In genomic region chr3:50364573-50365079, GRCh38 we compare ENCODE assay signal across 8 cellular contexts. TPM values are rescaled to one million over a fixed set of nuclear protein-coding genes. Genes with fewer than 3 reads are reported as not detected.
DNase-seq lines count a peak whose midpoint lies in the region; ATAC-seq and TF ChIP-seq lines count a peak whose summit lies in the region.

No MANE protein-coding gene starts in this region.

- H3K4me3 ChIP-seq in endodermal cell (ENCODE audit: low read length), result no peak overlapping the region

- DNase-seq in CD4-positive, alpha-beta T cell, result peak in 1 of 10 experiments; percentile 31
- DNase-seq in endodermal cell (peak; percentile 83), nephron progenitor cell (no peak), NCI-H2107 treated with DMSO at 0.1 percent for 48 hours (lab: John Stamatoyannopoulos, UW; ENCODE audit: unreplicated experiment) (no peak), pons (ENCODE audit: low spot score) (no peak)
- DNase-seq in activated CD4-positive, alpha-beta T cell treated with anti-CD3 and anti-CD28 coated beads, Interleukin-2, amount 50 U/mL, for 1 hour, result no peak
- DNase-seq in activated effector memory CD4-positive, alpha-beta T cell treated with Interleukin-2 at 50 U/mL for 16 hours, result no peak

- TF ChIP-seq CTCF in CD4-positive, alpha-beta T cell (IDR thresholded peaks at IDR 0.05), result no peak
- TF ChIP-seq CTCF in endodermal cell (conservative IDR thresholded peaks at IDR 0.05) (no peak), nephron progenitor cell (IDR thresholded peaks at IDR 0.05) (no peak)

- H3K27me3 Mint-ChIP-seq in CD4-positive, alpha-beta T cell, result no peaks in the 10 kb centered on the region
- H3K27me3 Mint-ChIP-seq in endodermal cell (ENCODE audit: insufficient read depth) (peaks cover 11% of the 10 kb centered on the region), nephron progenitor cell (ENCODE audit: low read depth, poor library complexity) (peaks cover 27% of the 10 kb centered on the region)

- no peaks in the 10 kb centered on the region for H3K4me1 ChIP-seq in endodermal cell (ENCODE audit: control insufficient read depth, insufficient read depth, low read length)

- 20 to 29% methylated on average over 24 to 48 of the region's 48 CpGs for WGBS in endodermal cell (ENCODE audit: insufficient coverage in 1 of 2, insufficient read length in 1 of 2), 2 experiments

- H3K4me1 Mint-ChIP-seq in CD4-positive, alpha-beta T cell (ENCODE audit: low read depth), result peaks cover 30% of the 10 kb centered on the region
- H3K4me1 Mint-ChIP-seq in endodermal cell (no peaks in the 10 kb centered on the region), nephron progenitor cell (peaks cover 18% of the 10 kb centered on the region)

- H3K27ac Mint-ChIP-seq in CD4-positive, alpha-beta T cell, result peak overlapping the region; percentile 98
- no peak overlapping the region for H3K27ac Mint-ChIP-seq in endodermal cell
- H3K27ac Mint-ChIP-seq in nephron progenitor cell, result no peak overlapping the region

- no peaks in the 10 kb centered on the region for H3K36me3 ChIP-seq in endodermal cell (ENCODE audit: control insufficient read depth, insufficient read depth, low read length)

- H3K27ac ChIP-seq in CD4-positive, alpha-beta T cell (ENCODE audit: low read depth, low read length), result no peak overlapping the region
- peak overlapping the region; percentile 70 for H3K27ac ChIP-seq in endodermal cell (ENCODE audit: low read depth, low read length)

- ATAC-seq in CD4-positive, alpha-beta T cell (ENCODE audit: poor library complexity), result peak; percentile 11
- peak; percentile 4 for ATAC-seq in HG03442 (IDR thresholded peaks at IDR 0.05; ENCODE audit: unreplicated experiment)

- peaks cover 4% of the 10 kb centered on the region for H3K36me3 Mint-ChIP-seq in CD4-positive, alpha-beta T cell (ENCODE audit: low read depth)
- H3K36me3 Mint-ChIP-seq in endodermal cell (ENCODE audit: low read depth) (no peaks in the 10 kb centered on the region), nephron progenitor cell (ENCODE audit: low read depth) (no peaks in the 10 kb centered on the region)

- H3K9me3 Mint-ChIP-seq in CD4-positive, alpha-beta T cell, result no peaks in the 10 kb centered on the region
- no peaks in the 10 kb centered on the region for H3K9me3 Mint-ChIP-seq in endodermal cell
- H3K9me3 Mint-ChIP-seq in nephron progenitor cell, result no peaks in the 10 kb centered on the region

- H3K4me3 Mint-ChIP-seq in CD4-positive, alpha-beta T cell, result peak overlapping the region; percentile 80
- H3K4me3 Mint-ChIP-seq in endodermal cell, result peak overlapping the region; percentile 61
- peak overlapping the region; percentile 80 for H3K4me3 Mint-ChIP-seq in nephron progenitor cell

- no peaks in the 10 kb centered on the region for H3K27me3 ChIP-seq in CD4-positive, alpha-beta T cell (ENCODE audit: control insufficient read depth, insufficient read depth, low read length)
- H3K27me3 ChIP-seq in endodermal cell (ENCODE audit: control insufficient read depth, insufficient read depth, low read length, poor library complexity, severe bottlenecking), result peaks cover 13% of the 10 kb centered on the region

- no peak overlapping the region for H3K9ac ChIP-seq in endodermal cell (ENCODE audit: extremely low read depth, low read length, poor library complexity, severe bottlenecking)

- POLR2A ChIA-PET in CD4-positive, alpha-beta T cell (lab: Charles Lee), result interaction anchor here (0.8 to 2.7 kb wide), 12 partner anchors 11 to 1021 kb away, joined by 3 to 25 read pairs (median 4); partner anchors contain the start of genes CYB561D2, HYAL3, MANF and NAA80

- H3K9me3 ChIP-seq in CD4-positive, alpha-beta T cell (ENCODE audit: control insufficient read depth, low read length), result no peaks in the 10 kb centered on the region
- no peaks in the 10 kb centered on the region for H3K9me3 ChIP-seq in endodermal cell (ENCODE audit: control insufficient read depth, low read length)

- intact Hi-C loops in CD4-positive, alpha-beta T cell (cut with DNase I, micrococcal nuclease), result loop anchor here (1.0 to 5.0 kb wide), 9 partner anchors 14 to 1788 kb away; partner anchors contain the start of genes CACNA2D2 (in 1 of the 2), CYB561D2 (in 1 of the 2), MANF (in 1 of the 2) and NPRL2 (in 1 of the 2)

- CTCF ChIA-PET in CD4-positive, alpha-beta T cell (lab: Charles Lee), result interaction anchor here (1.1 kb wide), 2 partner anchors 18 to 1318 kb away, joined by 3 to 5 read pairs; no protein-coding TSS in a partner anchor

RNA-seq across cellular contexts. Expression of gene TMEM115, which starts 5.3 kb away (rescaled TPM):
- total RNA-seq in CD4-positive, alpha-beta T cell, result 10 to 100 TPM; 19.0 to 19.9 TPM
- total RNA-seq in endodermal cell, result 10 to 100 TPM; 30.1 to 32.2 TPM
- polyA plus RNA-seq in endodermal cell (2013, experiment 1 of 2), result 27.7 TPM
- polyA plus RNA-seq in endodermal cell (2013, experiment 2 of 2), result 24.2 TPM

RNA-seq across cellular contexts. Expression of gene CYB561D2, which starts 14.0 kb away (rescaled TPM):
- 10 to 100 TPM; 19.8 TPM for total RNA-seq in CD4-positive, alpha-beta T cell
- total RNA-seq in endodermal cell, result 10 to 100 TPM in 1 of 2 donors, 1 to 10 TPM in 1; 8.5 to 14.6 TPM
- 14.7 TPM for polyA plus RNA-seq in endodermal cell (2013, experiment 1 of 2)
- 11.5 TPM for polyA plus RNA-seq in endodermal cell (2013, experiment 2 of 2)

RNA-seq across cellular contexts. Expression of gene NPRL2, which starts 14.1 kb away (rescaled TPM):
- 10 to 100 TPM; 29.4 to 33.2 TPM for total RNA-seq in CD4-positive, alpha-beta T cell
- 10 to 100 TPM; 21.8 TPM for total RNA-seq in endodermal cell
- polyA plus RNA-seq in endodermal cell (2013, experiment 1 of 2), result 34.3 TPM
- polyA plus RNA-seq in endodermal cell (2013, experiment 2 of 2), result 30.3 TPM

RNA-seq across cellular contexts. Expression of gene ZMYND10, which starts 19.1 kb away (rescaled TPM):
- total RNA-seq in CD4-positive, alpha-beta T cell, result 1 to 10 TPM; 1.7 to 1.8 TPM
- 1 to 10 TPM in 1 of 2 donors, under 1 TPM in 1; 0.22 to 1.4 TPM for total RNA-seq in endodermal cell
- 4.4 TPM for polyA plus RNA-seq in endodermal cell (2013, experiment 1 of 2)
- polyA plus RNA-seq in endodermal cell (2013, experiment 2 of 2), result 2.6 TPM

RNA-seq across cellular contexts. Expression of gene RASSF1, which starts 24.0 kb away (rescaled TPM):
- total RNA-seq in CD4-positive, alpha-beta T cell, result 10 to 100 TPM; 68.0 to 71.2 TPM
- 10 to 100 TPM in 1 of 2 donors, 1 to 10 TPM in 1; 9.4 to 17.2 TPM for total RNA-seq in endodermal cell
- polyA plus RNA-seq in endodermal cell (2013, experiment 1 of 2), result 15.8 TPM
- polyA plus RNA-seq in endodermal cell (2013, experiment 2 of 2), result 15.9 TPM
